In genomic region chr5:94577466-94578245, GRCh38 we compare ENCODE assay signal across 10 cellular contexts. TPM values are rescaled to one million over a fixed set of nuclear protein-coding genes. Genes with fewer than 3 reads are reported as not detected.
DNase-seq lines count a peak whose midpoint lies in the region; ATAC-seq and TF ChIP-seq lines count a peak whose summit lies in the region.
"Had no signal": no experiment of that assay in that cellular context is flagged by ENCODE, and none has a peak within 500 bp of the region (broad histone marks: within the 10 kb centered on the region; RNA-seq: fewer than 3 reads in every experiment).

No MANE protein-coding gene starts in this region.

- no peak for TF ChIP-seq POLR2A in heart left ventricle (IDR thresholded peaks at IDR 0.05)

- CTCF ChIA-PET in CD8-positive, alpha-beta T cell (lab: Charles Lee): no interaction called here
- CTCF ChIA-PET in Calu3 (lab: Charles Lee): no interaction called here

- no peak overlapping the region for H3K27ac Mint-ChIP-seq in CD8-positive, alpha-beta T cell
- H3K27ac Mint-ChIP-seq in T-helper 17 cell (peak overlapping the region; percentile 29), Calu3 (ENCODE audit: unreplicated experiment) (no peak overlapping the region)
- H3K27ac Mint-ChIP-seq: type B pancreatic cell had no signal

- intact Hi-C loops in CD8-positive, alpha-beta T cell (cut with DNase I, micrococcal nuclease): loop anchor here in 1 of 2 experiments (2.0 kb wide), 1 partner anchor 41 kb away; the partner anchor contains the start of genes KIAA0825 and SLF1
- intact Hi-C loops in heart left ventricle (cut with DNase I) (no loop called here), psoas muscle (cut with DNase I) (no loop called here), Calu3 (cut with micrococcal nuclease; ENCODE audit: unreplicated experiment) (no loop called here)

- DNase-seq in CD8-positive, alpha-beta T cell: no peak
- DNase-seq in T-helper 17 cell: no peak
- DNase-seq in heart left ventricle: no peak
- no peak for DNase-seq in psoas muscle
- no peak for DNase-seq in Calu3
- DNase-seq in NCI-H1092 (lab: John Stamatoyannopoulos, UW): no peak
- DNase-seq: effector memory CD4-positive, alpha-beta T cell had no signal

- no peak overlapping the region for H3K4me3 ChIP-seq in CD8-positive, alpha-beta T cell (ENCODE audit: low read depth, low read length)
- H3K4me3 ChIP-seq in heart left ventricle (no peak overlapping the region), psoas muscle (no peak overlapping the region)

- no peak for TF ChIP-seq CTCF in CD8-positive, alpha-beta T cell (IDR thresholded peaks at IDR 0.05)
- TF ChIP-seq CTCF in heart left ventricle (IDR thresholded peaks at IDR 0.05) (no peak), psoas muscle (IDR thresholded peaks at IDR 0.05) (no peak), Calu3 (IDR thresholded peaks at IDR 0.05; ENCODE audit: unreplicated experiment) (no peak)

- peaks cover 43% of the 10 kb centered on the region for H3K4me1 Mint-ChIP-seq in CD8-positive, alpha-beta T cell (ENCODE audit: low read depth)
- H3K4me1 Mint-ChIP-seq in T-helper 17 cell: peaks cover 22% of the 10 kb centered on the region
- H3K4me1 Mint-ChIP-seq in Calu3 (ENCODE audit: low read depth, unreplicated experiment): no peaks in the 10 kb centered on the region

- POLR2A ChIA-PET in CD8-positive, alpha-beta T cell (lab: Charles Lee): interaction anchor here (1.2 to 1.8 kb wide), 2 partner anchors 40 to 63 kb away, joined by 3 to 7 read pairs; partner anchors contain the start of genes KIAA0825 and SLF1

- H3K36me3 Mint-ChIP-seq in CD8-positive, alpha-beta T cell: no peaks in the 10 kb centered on the region
- no peaks in the 10 kb centered on the region for H3K36me3 Mint-ChIP-seq in T-helper 17 cell (ENCODE audit: low read depth)
- no peaks in the 10 kb centered on the region for H3K36me3 Mint-ChIP-seq in Calu3 (ENCODE audit: insufficient read depth, unreplicated experiment)
- H3K36me3 Mint-ChIP-seq: type B pancreatic cell had no signal

- H3K4me3 Mint-ChIP-seq in CD8-positive, alpha-beta T cell: no peak overlapping the region
- H3K4me3 Mint-ChIP-seq in T-helper 17 cell (peak overlapping the region; percentile 64), Calu3 (ENCODE audit: low read depth, unreplicated experiment) (no peak overlapping the region)
- H3K4me3 Mint-ChIP-seq: type B pancreatic cell had no signal

- peak; percentile 48 for ATAC-seq in CD8-positive, alpha-beta T cell
- ATAC-seq in GM19324 (IDR thresholded peaks at IDR 0.05; ENCODE audit: low FRiP score, unreplicated experiment): peak; percentile 80
- ATAC-seq in HG02973 (IDR thresholded peaks at IDR 0.05; ENCODE audit: unreplicated experiment): peak; percentile 53
- peak; percentile 88 for ATAC-seq in T-helper 17 cell
- ATAC-seq in heart left ventricle: no peak
- no peak for ATAC-seq in psoas muscle

- H3K36me3 ChIP-seq in CD8-positive, alpha-beta T cell (ENCODE audit: insufficient read depth, low read length): no peaks in the 10 kb centered on the region
- H3K36me3 ChIP-seq in heart left ventricle: no peaks in the 10 kb centered on the region
- H3K36me3 ChIP-seq in psoas muscle (ENCODE audit: insufficient read depth in 1 of 2, low read depth in 1 of 2): no peaks in the 10 kb centered on the region

- H3K9me3 ChIP-seq in CD8-positive, alpha-beta T cell (ENCODE audit: low read length): no peaks in the 10 kb centered on the region
- H3K9me3 ChIP-seq in T-helper 17 cell (ENCODE audit: control insufficient read depth, low read length, poor library complexity, severe bottlenecking) (no peaks in the 10 kb centered on the region), heart left ventricle (no peaks in the 10 kb centered on the region), psoas muscle (no peaks in the 10 kb centered on the region)

- BruUV-seq in Calu3 (replicated peaks; lab: Mats Ljungman, UMichigan): no TSS peak

- H3K27ac ChIP-seq in CD8-positive, alpha-beta T cell (ENCODE audit: low read depth, low read length): no peak overlapping the region
- H3K27ac ChIP-seq in heart left ventricle (peak overlapping the region in 1 of 12 donors; percentile 11), psoas muscle (no peak overlapping the region)

- no peaks in the 10 kb centered on the region for H3K9me3 Mint-ChIP-seq in CD8-positive, alpha-beta T cell
- H3K9me3 Mint-ChIP-seq in Calu3 (ENCODE audit: low read depth, unreplicated experiment): no peaks in the 10 kb centered on the region
- H3K9me3 Mint-ChIP-seq: type B pancreatic cell had no signal

- H3K27me3 Mint-ChIP-seq in CD8-positive, alpha-beta T cell (ENCODE audit: low read depth): no peaks in the 10 kb centered on the region
- H3K27me3 Mint-ChIP-seq in T-helper 17 cell: no peaks in the 10 kb centered on the region
- no peaks in the 10 kb centered on the region for H3K27me3 Mint-ChIP-seq in Calu3 (ENCODE audit: unreplicated experiment)
- H3K27me3 Mint-ChIP-seq: type B pancreatic cell had no signal

- H3K4me1 ChIP-seq in CD8-positive, alpha-beta T cell (ENCODE audit: insufficient read depth, low read length): peaks cover 19% of the 10 kb centered on the region
- peaks cover 0 to 3% (median 0%) of the 10 kb centered on the region in 12 donors for H3K4me1 ChIP-seq in heart left ventricle
- no peaks in the 10 kb centered on the region for H3K4me1 ChIP-seq in psoas muscle

- no peaks in the 10 kb centered on the region for H3K27me3 ChIP-seq in CD8-positive, alpha-beta T cell (ENCODE audit: insufficient read depth, low read length)
- H3K27me3 ChIP-seq in heart left ventricle (no peaks in the 10 kb centered on the region), psoas muscle (ENCODE audit: insufficient read depth in 3 of 3, low read length in 2 of 3) (no peaks in the 10 kb centered on the region)

RNA-seq across cellular contexts. Expression of gene KIAA0825, which starts 40.7 kb away (rescaled TPM):
- 1 to 10 TPM in 1 of 2 experiments, under 1 TPM in 1; 0.89 to 1.0 TPM for total RNA-seq in CD8-positive, alpha-beta T cell
- total RNA-seq in T-helper 17 cell: 1 to 10 TPM; 2.6 to 3.0 TPM
- total RNA-seq in heart left ventricle: 1 to 10 TPM; 1.6 to 4.1 (median 2.4) TPM
- under 1 TPM; 0.27 to 1.00 TPM for polyA plus RNA-seq in heart left ventricle
- total RNA-seq in psoas muscle: 1 to 10 TPM in 3 of 4 donors, under 1 TPM in 1; 0.54 to 1.5 (median 1.2) TPM
- polyA plus RNA-seq in psoas muscle: 1 to 10 TPM in 1 of 3 donors, under 1 TPM in 2; 0.41 to 1.1 (median 0.57) TPM
- total RNA-seq in Calu3 (2022): 1.4 and 1.9 TPM in 2 replicates

RNA-seq across cellular contexts. Expression of gene SLF1, which starts 40.8 kb away (rescaled TPM):
- 10 to 100 TPM in 1 of 2 experiments, 1 to 10 TPM in 1; 10.0 to 11.1 TPM for total RNA-seq in CD8-positive, alpha-beta T cell
- total RNA-seq in T-helper 17 cell: 1 to 10 TPM; 8.1 to 8.2 TPM
- total RNA-seq in heart left ventricle: 1 to 10 TPM; 4.0 to 8.1 (median 5.8) TPM
- polyA plus RNA-seq in heart left ventricle: 1 to 10 TPM; 2.4 to 4.2 TPM
- 1 to 10 TPM; 1.2 to 2.5 (median 2.0) TPM for total RNA-seq in psoas muscle
- 1 to 10 TPM; 1.2 to 2.6 (median 1.3) TPM for polyA plus RNA-seq in psoas muscle
- total RNA-seq in Calu3 (2022): 15.2 and 17.9 TPM in 2 replicates

Comparison
In these comparisons a context has a peak if more than half of its experiments do, and no peak if none do; other contexts are left out.
1. ATAC-seq: peak in CD8-positive, alpha-beta T cell (single experiment), GM19324 (single experiment), HG02973 (single experiment) and T-helper 17 cell (single experiment); none in heart left ventricle (0 of 4) and psoas muscle (0 of 4).